10 cellular contexts compared by ENCODE assay signal in genomic region chrY:6935497-6935896, GRCh38. TPM values are rescaled to one million over a fixed set of nuclear protein-coding genes. Genes with fewer than 3 reads are reported as not detected.
"Had no signal": no experiment of that assay in that cellular context is flagged by ENCODE, and none has a peak within 500 bp of the region (broad histone marks: within the 10 kb centered on the region; RNA-seq: fewer than 3 reads in every experiment).

No MANE protein-coding gene starts in this region.

- ATAC-seq: GM23338, HCT116 had no signal

- DNase-seq: GM23248, GOT3, H7, H9, HCEC 1CT, HFFc6 had no signal

RNA-seq across cellular contexts. Expression of gene AMELY, which starts 23.9 kb away (rescaled TPM):
- total RNA-seq: GM23248, GM23338, H1, H4, H7, H9, HFFc6 had no signal

RNA-seq across cellular contexts. Expression of gene TBL1Y, which starts 25.0 kb away (rescaled TPM):
- total RNA-seq: GM23248, H4, H7, H9, HFFc6 had no signal
